ENCODE assay signal across 13 cellular contexts in genomic region chr9:110340306-110340705, GRCh38. TPM values are rescaled to one million over a fixed set of nuclear protein-coding genes. Genes with fewer than 3 reads are reported as not detected.
DNase-seq lines count a peak whose midpoint lies in the region; ATAC-seq and TF ChIP-seq lines count a peak whose summit lies in the region.
"Had no signal": no experiment of that assay in that cellular context is flagged by ENCODE, and none has a peak within 500 bp of the region (broad histone marks: within the 10 kb centered on the region; RNA-seq: fewer than 3 reads in every experiment).

No MANE protein-coding gene starts in this region.

- H3K4me3 ChIP-seq in AG04449 (ENCODE audit: low read depth, low read length) (no peak overlapping the region), H7 (ENCODE audit: insufficient read depth, low read depth, low read length) (no peak overlapping the region), RWPE2 (ENCODE audit: severe bottlenecking) (no peak overlapping the region)
- H3K4me3 ChIP-seq: heart left ventricle had no signal

- POLR2A ChIA-PET in AG04449 (lab: Yijun Ruan, JAX) = no interaction called here

- DNase-seq in AG04449 (ENCODE audit: low read depth, low spot score) (no peak), H7 (peak; percentile 8), RWPE2 (ENCODE audit: low spot score) (no peak), foreskin keratinocyte (no peak), kidney glomerular epithelial cell (lab: John Stamatoyannopoulos, UW) (no peak), dedifferentiated amniotic fluid mesenchymal stem cell (ENCODE audit: extremely low spot score) (no peak)
- no peak for DNase-seq in activated CD4-positive, alpha-beta T cell treated with anti-CD3 and anti-CD28 coated beads for 48 hours
- DNase-seq: activated naive CD8-positive, alpha-beta T cell treated with anti-CD3 and anti-CD28 coated beads, Interleukin-2, amount 10 ng/mL, durations not matched to agents 7 days and 5 days; DMS153; heart left ventricle; NCI-H2081 treated with DMSO at 0.1 percent for 48 hours had no signal

- H3K36me3 ChIP-seq in H7 (replicated peaks; ENCODE audit: control insufficient read depth, insufficient read depth, low read length) (no peaks in the 10 kb centered on the region), RWPE2 (ENCODE audit: low read depth) (no peaks in the 10 kb centered on the region)
- H3K36me3 ChIP-seq: heart left ventricle had no signal

- no peak for ATAC-seq in RWPE2 (ENCODE audit: low read depth)
- ATAC-seq in foreskin keratinocyte = no peak
- ATAC-seq in HG02610 (IDR thresholded peaks at IDR 0.05; ENCODE audit: unreplicated experiment) = no peak
- ATAC-seq: activated CD4-positive, CD25-positive, alpha-beta regulatory T cell treated with anti-CD3 and anti-CD28 coated beads, Interleukin-2, amount 50 U/mL, for 24 hours; heart left ventricle had no signal

- no peaks in the 10 kb centered on the region for H3K4me1 ChIP-seq in RWPE2 (ENCODE audit: insufficient read depth, poor library complexity, severe bottlenecking)
- no peaks in the 10 kb centered on the region for H3K4me1 ChIP-seq in foreskin keratinocyte
- H3K4me1 ChIP-seq: heart left ventricle had no signal

- H3K9me3 ChIP-seq in RWPE2 (ENCODE audit: severe bottlenecking) = no peaks in the 10 kb centered on the region
- H3K9me3 ChIP-seq: heart left ventricle had no signal

- H3K27ac ChIP-seq in RWPE2 (ENCODE audit: poor library complexity, severe bottlenecking) (no peak overlapping the region), foreskin keratinocyte (no peak overlapping the region)
- H3K27ac ChIP-seq: heart left ventricle had no signal

- CTCF ChIA-PET in AG04449 (lab: Yijun Ruan, JAX) = interaction anchor here (0.9 to 1.9 kb wide), 8 partner anchors 8 to 283 kb away, joined by 3 to 12 read pairs (median 4); no protein-coding TSS in a partner anchor

- H3K27me3 ChIP-seq in H7 (ENCODE audit: control insufficient read depth, insufficient read depth, low read length) (no peaks in the 10 kb centered on the region), RWPE2 (ENCODE audit: insufficient read depth, poor library complexity, severe bottlenecking) (no peaks in the 10 kb centered on the region), foreskin keratinocyte (peaks cover 2% of the 10 kb centered on the region)
- H3K27me3 ChIP-seq: heart left ventricle had no signal

- TF ChIP-seq CTCF in AG04449 (IDR thresholded peaks at IDR 0.05; ENCODE audit: insufficient read depth, low read length, missing control alignments) = peak; percentile 26
- peak; percentile 72 for TF ChIP-seq CTCF in RWPE2 (IDR thresholded peaks at IDR 0.05; ENCODE audit: poor library complexity, severe bottlenecking)
- TF ChIP-seq CTCF in foreskin keratinocyte (conservative IDR thresholded peaks at IDR 0.05) = peak; percentile 60

RNA-seq across cellular contexts. Expression of gene TXNDC8, which starts 2.6 kb away (rescaled TPM):
- total RNA-seq in H7 (2014; rRNA removed; shearing (Covaris generic)) = not detected in 2 replicates
- total RNA-seq in foreskin keratinocyte = not detected in 2 replicates
- not detected in 2 replicates for polyA plus RNA-seq in foreskin keratinocyte
- total RNA-seq: activated naive CD8-positive, alpha-beta T cell treated with anti-CD3 and anti-CD28 coated beads, Interleukin-2, amount 10 ng/mL, durations not matched to agents 7 days and 5 days; heart left ventricle had no signal
- polyA plus RNA-seq: heart left ventricle had no signal
